22 cellular contexts compared by ENCODE assay signal in the genomic region with DNA sequence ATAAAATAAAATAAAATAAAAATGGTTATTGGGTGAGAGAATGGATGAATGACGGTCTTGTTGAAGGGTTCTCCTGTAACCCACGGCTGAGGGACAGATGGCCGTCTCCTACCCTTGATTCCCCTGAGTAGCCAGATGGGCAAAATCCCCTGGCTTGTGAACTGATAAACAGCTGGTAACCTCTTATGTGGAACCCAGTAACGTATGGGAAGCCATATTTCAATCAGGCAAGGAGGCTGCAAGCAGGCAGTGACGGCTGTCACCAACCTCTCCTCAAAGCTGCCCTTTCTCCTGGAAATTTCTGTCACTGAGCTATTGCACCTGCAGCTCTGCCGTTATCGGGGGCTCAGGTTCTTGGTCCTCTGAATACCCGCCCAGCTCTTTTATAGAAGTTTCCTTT.
"Had no signal": no experiment of that assay in that cellular context is flagged by ENCODE, and none has a peak within 500 bp of the region (broad histone marks: within the 10 kb centered on the region; RNA-seq: fewer than 3 reads in every experiment).

No MANE protein-coding gene starts in this region.

- H3K36me3 ChIP-seq: heart left ventricle, right atrium auricular region, sigmoid colon, stomach, thoracic aorta had no signal

- H3K9me3 ChIP-seq: heart left ventricle, right atrium auricular region, sigmoid colon, stomach, thoracic aorta, transverse colon had no signal

- DNase-seq: cortex of kidney; dorsolateral prefrontal cortex; effector CD8-positive, alpha-beta T cell; foreskin melanocyte; heart left ventricle; hippocampal formation; left colon; left ventricle myocardium superior; mesenchymal stem cell; naive thymus-derived CD4-positive, alpha-beta T cell; posterior cingulate gyrus; sigmoid colon; stimulated activated CD4-positive, alpha-beta T cell treated with anti-CD3 and anti-CD28 coated beads, Interleukin-12 subunit alpha, Interleukin-12 subunit beta, amount 100 ng/mL, for 4 hours; stimulated activated naive CD4-positive, alpha-beta T cell; stomach; substantia nigra; transverse colon had no signal

- H3K9me3 Mint-ChIP-seq: naive thymus-derived CD4-positive, alpha-beta T cell; neural crest cell had no signal

- H3K4me1 Mint-ChIP-seq: naive thymus-derived CD4-positive, alpha-beta T cell had no signal

- H3K4me3 ChIP-seq: dorsolateral prefrontal cortex, heart left ventricle, lung, right atrium auricular region, sigmoid colon, skin epidermis, stomach, thoracic aorta, transverse colon had no signal

- H3K27me3 ChIP-seq: dorsolateral prefrontal cortex, heart left ventricle, right atrium auricular region, sigmoid colon, stomach, transverse colon had no signal

- H3K36me3 Mint-ChIP-seq: naive thymus-derived CD4-positive, alpha-beta T cell had no signal

- H3K4me1 ChIP-seq: right atrium auricular region, sigmoid colon, transverse colon had no signal

- H3K27ac Mint-ChIP-seq: naive thymus-derived CD4-positive, alpha-beta T cell had no signal

- H3K27ac ChIP-seq: dorsolateral prefrontal cortex, right atrium auricular region, sigmoid colon, skin epidermis, thoracic aorta, transverse colon had no signal

- H3K4me3 Mint-ChIP-seq: naive thymus-derived CD4-positive, alpha-beta T cell; neural crest cell had no signal
